ENCODE assay signal across 16 cellular contexts in the genomic region with DNA sequence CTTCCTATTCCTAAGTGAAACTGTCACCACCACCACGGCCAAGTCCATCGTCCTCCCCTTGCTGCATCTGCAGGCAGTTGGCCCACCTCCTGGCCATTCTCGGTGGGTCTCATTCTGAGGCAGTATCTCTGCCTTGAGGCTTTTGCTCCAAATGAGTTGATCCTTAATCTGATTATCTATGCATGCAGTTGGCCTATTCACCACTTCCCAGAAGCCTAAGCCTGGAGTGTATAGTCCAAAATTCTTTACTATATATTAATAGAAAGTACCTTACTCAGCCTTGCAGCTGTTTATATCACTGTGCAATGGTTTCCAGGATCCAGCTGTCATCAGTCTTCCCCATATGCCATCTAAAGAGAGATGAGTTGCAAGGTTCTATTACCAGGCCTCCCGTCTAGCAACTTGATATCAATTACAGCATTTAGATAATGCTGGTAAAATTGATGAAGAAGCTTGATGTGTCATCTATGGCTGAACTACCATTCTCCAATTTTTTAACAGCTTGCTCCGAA.
DNase-seq lines count a peak whose midpoint lies in the region; ATAC-seq and TF ChIP-seq lines count a peak whose summit lies in the region.
"Had no signal": no experiment of that assay in that cellular context is flagged by ENCODE, and none has a peak within 500 bp of the region (broad histone marks: within the 10 kb centered on the region; RNA-seq: fewer than 3 reads in every experiment).

No MANE protein-coding gene starts in this region.

- H3K4me3 ChIP-seq in SJCRH30 (no peak overlapping the region), neural progenitor cell (no peak overlapping the region)
- H3K4me3 ChIP-seq: BLaER1, HAP-1 had no signal

- H3K36me3 ChIP-seq in SJCRH30: no peaks in the 10 kb centered on the region
- H3K36me3 ChIP-seq in neural progenitor cell: no peaks in the 10 kb centered on the region
- H3K36me3 ChIP-seq: BLaER1, HAP-1 had no signal

- no peak overlapping the region for H2AFZ ChIP-seq in neural progenitor cell (replicated peaks)

- H3K4me1 Mint-ChIP-seq in neural progenitor cell: peaks cover 11% of the 10 kb centered on the region
- H3K4me1 Mint-ChIP-seq in activated naive CD8-positive, alpha-beta T cell treated with anti-CD3 and anti-CD28 coated beads, Interleukin-2, amount 50 U/mL, for 24 hours: no peaks in the 10 kb centered on the region
- H3K4me1 Mint-ChIP-seq: CD8-positive, alpha-beta memory T cell had no signal

- no peaks in the 10 kb centered on the region for H4K20me1 ChIP-seq in neural progenitor cell (ENCODE audit: low read depth)
- H4K20me1 ChIP-seq: BLaER1 had no signal

- H3K27me3 ChIP-seq in SJCRH30 (no peaks in the 10 kb centered on the region), neural progenitor cell (no peaks in the 10 kb centered on the region)
- H3K27me3 ChIP-seq: BLaER1 had no signal

- H3K36me3 Mint-ChIP-seq in neural progenitor cell: no peaks in the 10 kb centered on the region
- H3K36me3 Mint-ChIP-seq in activated naive CD8-positive, alpha-beta T cell treated with anti-CD3 and anti-CD28 coated beads, Interleukin-2, amount 50 U/mL, for 24 hours (ENCODE audit: low read depth): no peaks in the 10 kb centered on the region
- H3K36me3 Mint-ChIP-seq: CD8-positive, alpha-beta memory T cell had no signal

- H3K9me3 ChIP-seq in SJCRH30 (replicated peaks) (no peaks in the 10 kb centered on the region), neural progenitor cell (ENCODE audit: low read depth) (no peaks in the 10 kb centered on the region)
- H3K9me3 ChIP-seq: BLaER1, Caco-2, HAP-1 had no signal

- no peak overlapping the region for H3K4me2 ChIP-seq in neural progenitor cell
- H3K4me2 ChIP-seq: BLaER1 had no signal

- peak overlapping the region; percentile 31 for H3K27ac Mint-ChIP-seq in neural progenitor cell
- H3K27ac Mint-ChIP-seq in activated naive CD8-positive, alpha-beta T cell treated with anti-CD3 and anti-CD28 coated beads, Interleukin-2, amount 50 U/mL, for 24 hours: no peak overlapping the region

- H3K9me3 Mint-ChIP-seq in neural progenitor cell: no peaks in the 10 kb centered on the region
- no peaks in the 10 kb centered on the region for H3K9me3 Mint-ChIP-seq in activated naive CD8-positive, alpha-beta T cell treated with anti-CD3 and anti-CD28 coated beads, Interleukin-2, amount 50 U/mL, for 24 hours

- peak overlapping the region; percentile 70 for H3K27ac ChIP-seq in SJCRH30
- H3K27ac ChIP-seq in neural progenitor cell: no peak overlapping the region
- H3K27ac ChIP-seq: 22Rv1, BLaER1 had no signal

- no peak for TF ChIP-seq CTCF in neural progenitor cell (IDR thresholded peaks at IDR 0.05)

- ATAC-seq in GM18868 (IDR thresholded peaks at IDR 0.05; ENCODE audit: unreplicated experiment): no peak
- ATAC-seq in activated naive CD8-positive, alpha-beta T cell treated with anti-CD3 and anti-CD28 coated beads, Interleukin-2, amount 50 U/mL, for 24 hours: no peak
- ATAC-seq: HepG2 had no signal

- H3K79me2 ChIP-seq in neural progenitor cell (ENCODE audit: low read depth): no peaks in the 10 kb centered on the region

- H3K4me3 Mint-ChIP-seq in neural progenitor cell: no peak overlapping the region
- H3K4me3 Mint-ChIP-seq in activated naive CD8-positive, alpha-beta T cell treated with anti-CD3 and anti-CD28 coated beads, Interleukin-2, amount 50 U/mL, for 24 hours: no peak overlapping the region
- H3K4me3 Mint-ChIP-seq: CD8-positive, alpha-beta memory T cell had no signal

- peaks cover 6% of the 10 kb centered on the region for H3K27me3 Mint-ChIP-seq in neural progenitor cell (ENCODE audit: insufficient read depth, low read depth)
- peaks cover 4% of the 10 kb centered on the region for H3K27me3 Mint-ChIP-seq in activated naive CD8-positive, alpha-beta T cell treated with anti-CD3 and anti-CD28 coated beads, Interleukin-2, amount 50 U/mL, for 24 hours

- no peak overlapping the region for H3K9ac ChIP-seq in neural progenitor cell
- H3K9ac ChIP-seq: BLaER1 had no signal

- H3F3A ChIP-seq in neural progenitor cell (ENCODE audit: low read depth): no peaks in the 10 kb centered on the region

- DNase-seq in DMS 273 (lab: John Stamatoyannopoulos, UW; ENCODE audit: unreplicated experiment): peak; percentile 48
- DNase-seq in NCI-H2171 treated with DMSO at 0.1 percent for 48 hours (lab: John Stamatoyannopoulos, UW): peak; percentile 63
- peak; percentile 71 to 84 for DNase-seq in SJCRH30
- no peak for DNase-seq in neural progenitor cell (ENCODE audit: low spot score)
- no peak for DNase-seq in activated T-cell treated with anti-CD3 and anti-CD28 coated beads, Interleukin-2, amount 50 U/mL, for 48 hours
- no peak for DNase-seq in iPS-NIHi7 (ENCODE audit: extremely low spot score)
- DNase-seq in activated naive CD8-positive, alpha-beta T cell treated with anti-CD3 and anti-CD28 coated beads, Interleukin-2, amount 50 U/mL, for 24 hours: no peak
- DNase-seq: AML-193; Caco-2; CD8-positive, alpha-beta memory T cell; GOT3 had no signal

- H3K4me1 ChIP-seq in SJCRH30 (peaks cover 30% of the 10 kb centered on the region), neural progenitor cell (peaks cover 10% of the 10 kb centered on the region)
- H3K4me1 ChIP-seq: BLaER1, Caco-2, HAP-1 had no signal

Comparison
In these comparisons a context has a peak if more than half of its experiments do, and no peak if none do; other contexts are left out.
1. DNase-seq: peak in DMS 273 (single experiment), NCI-H2171 treated with DMSO at 0.1 percent for 48 hours (single experiment) and SJCRH30 (2 of 2); none in neural progenitor cell (single experiment), activated T-cell treated with anti-CD3 and anti-CD28 coated beads, Interleukin-2, amount 50 U/mL, for 48 hours (0 of 2), iPS-NIHi7 (single experiment) and activated naive CD8-positive, alpha-beta T cell treated with anti-CD3 and anti-CD28 coated beads, Interleukin-2, amount 50 U/mL, for 24 hours (single experiment).